ENCODE assay signal across 1 cellular context in the genomic region with DNA sequence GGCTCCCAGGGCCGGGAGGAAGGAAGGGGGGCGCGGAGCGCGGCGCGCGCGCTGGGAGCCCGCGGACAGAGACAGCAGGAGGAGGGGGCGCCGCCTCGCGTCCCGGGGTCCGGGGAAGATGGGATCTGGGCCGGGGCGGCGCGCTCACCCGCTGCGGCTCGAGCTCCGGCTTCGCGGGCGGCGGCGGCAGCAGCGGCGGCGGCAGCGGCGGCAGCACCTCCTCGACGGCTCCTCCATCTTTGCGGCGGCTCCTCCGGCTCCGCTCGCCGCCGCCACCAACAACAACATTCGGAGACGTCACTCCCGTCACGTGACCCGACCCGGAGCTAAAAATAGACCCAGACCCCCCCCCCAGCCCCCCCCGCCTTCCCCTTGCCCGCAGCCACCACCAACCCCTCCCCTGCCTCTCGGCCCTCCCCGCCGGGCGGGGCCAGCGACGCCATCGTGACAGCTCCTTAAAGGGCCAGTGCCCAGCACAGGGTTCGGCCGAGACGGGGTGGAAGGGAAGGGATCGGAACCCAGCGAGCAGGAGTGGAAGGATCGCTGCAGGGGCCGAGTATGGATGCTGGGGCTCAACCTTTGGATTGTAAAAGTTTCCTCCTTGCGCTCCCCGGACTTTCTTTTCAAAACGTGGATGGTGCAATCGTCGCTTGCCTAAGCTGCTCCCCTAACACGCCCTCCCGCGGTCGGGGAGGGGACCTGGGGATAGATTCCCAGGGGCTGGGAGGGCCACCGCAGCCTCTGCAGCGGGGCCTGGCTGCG.
TF ChIP-seq lines count a peak whose summit lies in the region.

HDAC5 (minus strand) TSS at position 286 of the 762 bp plus-strand sequence. CDS start 6,126 bp downstream, outside the sequence.

TF ChIP-seq in HepG2, 621 proteins besides CTCF, POLR2A, EP300 and RAD21 (continued from another document and continues in another):
- no peak; the same call in 1 of the 2 replicates for TF ChIP-seq ZNF142 (CRISPR knock-in tag; IDR thresholded peaks at IDR 0.05)
- TF ChIP-seq ZNF329 (CRISPR knock-in tag; IDR thresholded peaks at IDR 0.05; ENCODE audit: low read depth), result no peak
- no peak for TF ChIP-seq SIX4 (CRISPR knock-in tag; IDR thresholded peaks at IDR 0.05)
- TF ChIP-seq EHMT2 (IDR thresholded peaks at IDR 0.05; ENCODE audit: borderline replicate concordance, low read depth, low read length), result no peak
- TF ChIP-seq XRCC5 (optimal IDR thresholded peaks at IDR 0.05; ENCODE audit: low read length), result peak; percentile 75
- TF ChIP-seq SP140L (CRISPR knock-in tag; IDR thresholded peaks at IDR 0.05; ENCODE audit: borderline replicate concordance), result 0 out of 2 replicates have a peak, but pooled peaks have one; percentile 21
- peak; percentile 92; the same call in 1 of the 2 replicates for TF ChIP-seq ZNF251 (CRISPR knock-in tag; IDR thresholded peaks at IDR 0.05)
- TF ChIP-seq, protein P1, sequence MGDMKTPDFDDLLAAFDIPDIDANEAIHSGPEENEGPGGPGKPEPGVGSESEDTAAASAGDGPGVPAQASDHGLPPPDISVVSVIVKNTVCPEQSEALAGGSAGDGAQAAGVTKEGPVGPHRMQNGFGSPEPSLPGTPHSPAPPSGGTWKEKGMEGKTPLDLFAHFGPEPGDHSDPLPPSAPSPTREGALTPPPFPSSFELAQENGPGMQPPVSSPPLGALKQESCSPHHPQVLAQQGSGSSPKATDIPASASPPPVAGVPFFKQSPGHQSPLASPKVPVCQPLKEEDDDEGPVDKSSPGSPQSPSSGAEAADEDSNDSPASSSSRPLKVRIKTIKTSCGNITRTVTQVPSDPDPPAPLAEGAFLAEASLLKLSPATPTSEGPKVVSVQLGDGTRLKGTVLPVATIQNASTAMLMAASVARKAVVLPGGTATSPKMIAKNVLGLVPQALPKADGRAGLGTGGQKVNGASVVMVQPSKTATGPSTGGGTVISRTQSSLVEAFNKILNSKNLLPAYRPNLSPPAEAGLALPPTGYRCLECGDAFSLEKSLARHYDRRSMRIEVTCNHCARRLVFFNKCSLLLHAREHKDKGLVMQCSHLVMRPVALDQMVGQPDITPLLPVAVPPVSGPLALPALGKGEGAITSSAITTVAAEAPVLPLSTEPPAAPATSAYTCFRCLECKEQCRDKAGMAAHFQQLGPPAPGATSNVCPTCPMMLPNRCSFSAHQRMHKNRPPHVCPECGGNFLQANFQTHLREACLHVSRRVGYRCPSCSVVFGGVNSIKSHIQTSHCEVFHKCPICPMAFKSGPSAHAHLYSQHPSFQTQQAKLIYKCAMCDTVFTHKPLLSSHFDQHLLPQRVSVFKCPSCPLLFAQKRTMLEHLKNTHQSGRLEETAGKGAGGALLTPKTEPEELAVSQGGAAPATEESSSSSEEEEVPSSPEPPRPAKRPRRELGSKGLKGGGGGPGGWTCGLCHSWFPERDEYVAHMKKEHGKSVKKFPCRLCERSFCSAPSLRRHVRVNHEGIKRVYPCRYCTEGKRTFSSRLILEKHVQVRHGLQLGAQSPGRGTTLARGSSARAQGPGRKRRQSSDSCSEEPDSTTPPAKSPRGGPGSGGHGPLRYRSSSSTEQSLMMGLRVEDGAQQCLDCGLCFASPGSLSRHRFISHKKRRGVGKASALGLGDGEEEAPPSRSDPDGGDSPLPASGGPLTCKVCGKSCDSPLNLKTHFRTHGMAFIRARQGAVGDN (CRISPR knock-in tag; IDR thresholded peaks at IDR 0.05), result peak; percentile 81
- no peak for TF ChIP-seq ZNF550 (CRISPR knock-in tag; IDR thresholded peaks at IDR 0.05; ENCODE audit: borderline replicate concordance)
- no peak; the same call in 1 of the 2 replicates for TF ChIP-seq ZNF547 (CRISPR knock-in tag; IDR thresholded peaks at IDR 0.05)
- 0 out of 2 replicates have a peak, but pooled peaks have one; percentile 59 for TF ChIP-seq ZNF138 (CRISPR knock-in tag; IDR thresholded peaks at IDR 0.05; ENCODE audit: low read depth)
- no peak for TF ChIP-seq TRIM24 (CRISPR knock-in tag; IDR thresholded peaks at IDR 0.05)
- 0 out of 2 replicates have a peak, but pooled peaks have one; percentile 87 for TF ChIP-seq TP53 (CRISPR knock-in tag; conservative IDR thresholded peaks at IDR 0.05)
- TF ChIP-seq SOX5 (CRISPR knock-in tag; IDR thresholded peaks at IDR 0.05; ENCODE audit: borderline replicate concordance), result no peak; the same call in 1 of the 2 replicates
- peak; percentile 14; the same call in 1 of the 2 replicates for TF ChIP-seq FOSL1 (CRISPR knock-in tag; IDR thresholded peaks at IDR 0.05; ENCODE audit: borderline replicate concordance)
- no peak for TF ChIP-seq HOXD1 (CRISPR knock-in tag; IDR thresholded peaks at IDR 0.05)
- TF ChIP-seq, protein P2, sequence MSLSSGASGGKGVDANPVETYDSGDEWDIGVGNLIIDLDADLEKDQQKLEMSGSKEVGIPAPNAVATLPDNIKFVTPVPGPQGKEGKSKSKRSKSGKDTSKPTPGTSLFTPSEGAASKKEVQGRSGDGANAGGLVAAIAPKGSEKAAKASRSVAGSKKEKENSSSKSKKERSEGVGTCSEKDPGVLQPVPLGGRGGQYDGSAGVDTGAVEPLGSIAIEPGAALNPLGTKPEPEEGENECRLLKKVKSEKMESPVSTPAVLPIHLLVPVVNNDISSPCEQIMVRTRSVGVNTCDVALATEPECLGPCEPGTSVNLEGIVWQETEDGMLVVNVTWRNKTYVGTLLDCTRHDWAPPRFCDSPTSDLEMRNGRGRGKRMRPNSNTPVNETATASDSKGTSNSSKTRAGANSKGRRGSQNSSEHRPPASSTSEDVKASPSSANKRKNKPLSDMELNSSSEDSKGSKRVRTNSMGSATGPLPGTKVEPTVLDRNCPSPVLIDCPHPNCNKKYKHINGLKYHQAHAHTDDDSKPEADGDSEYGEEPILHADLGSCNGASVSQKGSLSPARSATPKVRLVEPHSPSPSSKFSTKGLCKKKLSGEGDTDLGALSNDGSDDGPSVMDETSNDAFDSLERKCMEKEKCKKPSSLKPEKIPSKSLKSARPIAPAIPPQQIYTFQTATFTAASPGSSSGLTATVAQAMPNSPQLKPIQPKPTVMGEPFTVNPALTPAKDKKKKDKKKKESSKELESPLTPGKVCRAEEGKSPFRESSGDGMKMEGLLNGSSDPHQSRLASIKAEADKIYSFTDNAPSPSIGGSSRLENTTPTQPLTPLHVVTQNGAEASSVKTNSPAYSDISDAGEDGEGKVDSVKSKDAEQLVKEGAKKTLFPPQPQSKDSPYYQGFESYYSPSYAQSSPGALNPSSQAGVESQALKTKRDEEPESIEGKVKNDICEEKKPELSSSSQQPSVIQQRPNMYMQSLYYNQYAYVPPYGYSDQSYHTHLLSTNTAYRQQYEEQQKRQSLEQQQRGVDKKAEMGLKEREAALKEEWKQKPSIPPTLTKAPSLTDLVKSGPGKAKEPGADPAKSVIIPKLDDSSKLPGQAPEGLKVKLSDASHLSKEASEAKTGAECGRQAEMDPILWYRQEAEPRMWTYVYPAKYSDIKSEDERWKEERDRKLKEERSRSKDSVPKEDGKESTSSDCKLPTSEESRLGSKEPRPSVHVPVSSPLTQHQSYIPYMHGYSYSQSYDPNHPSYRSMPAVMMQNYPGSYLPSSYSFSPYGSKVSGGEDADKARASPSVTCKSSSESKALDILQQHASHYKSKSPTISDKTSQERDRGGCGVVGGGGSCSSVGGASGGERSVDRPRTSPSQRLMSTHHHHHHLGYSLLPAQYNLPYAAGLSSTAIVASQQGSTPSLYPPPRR (CRISPR knock-in tag; IDR thresholded peaks at IDR 0.05; ENCODE audit: borderline replicate concordance), result 0 out of 2 replicates have a peak, but pooled peaks have one; percentile 37
- TF ChIP-seq ZNF672 (CRISPR knock-in tag; IDR thresholded peaks at IDR 0.05), result no peak
- peak; percentile 45; the same call in 1 of the 2 replicates for TF ChIP-seq RAD51 (IDR thresholded peaks at IDR 0.05; ENCODE audit: borderline replicate concordance)
- no peak for TF ChIP-seq ZNF10 (CRISPR knock-in tag; IDR thresholded peaks at IDR 0.05; ENCODE audit: borderline replicate concordance, low read depth)
- TF ChIP-seq GATAD2A (CRISPR knock-in tag; IDR thresholded peaks at IDR 0.05), result peak; percentile 73; the same call in 1 of the 2 replicates
- TF ChIP-seq, protein P3, sequence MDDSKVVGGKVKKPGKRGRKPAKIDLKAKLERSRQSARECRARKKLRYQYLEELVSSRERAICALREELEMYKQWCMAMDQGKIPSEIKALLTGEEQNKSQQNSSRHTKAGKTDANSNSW (CRISPR knock-in tag; IDR thresholded peaks at IDR 0.05; ENCODE audit: borderline replicate concordance), result 0 out of 2 replicates have a peak, but pooled peaks have one; percentile 55
- no peak for TF ChIP-seq MAF1 (CRISPR knock-in tag; IDR thresholded peaks at IDR 0.05; ENCODE audit: borderline replicate concordance)
- no peak for TF ChIP-seq SNAPC2 (CRISPR knock-in tag; IDR thresholded peaks at IDR 0.05)
- TF ChIP-seq ZNF574 (CRISPR knock-in tag; IDR thresholded peaks at IDR 0.05), result peak; percentile 68
- TF ChIP-seq, protein P4, sequence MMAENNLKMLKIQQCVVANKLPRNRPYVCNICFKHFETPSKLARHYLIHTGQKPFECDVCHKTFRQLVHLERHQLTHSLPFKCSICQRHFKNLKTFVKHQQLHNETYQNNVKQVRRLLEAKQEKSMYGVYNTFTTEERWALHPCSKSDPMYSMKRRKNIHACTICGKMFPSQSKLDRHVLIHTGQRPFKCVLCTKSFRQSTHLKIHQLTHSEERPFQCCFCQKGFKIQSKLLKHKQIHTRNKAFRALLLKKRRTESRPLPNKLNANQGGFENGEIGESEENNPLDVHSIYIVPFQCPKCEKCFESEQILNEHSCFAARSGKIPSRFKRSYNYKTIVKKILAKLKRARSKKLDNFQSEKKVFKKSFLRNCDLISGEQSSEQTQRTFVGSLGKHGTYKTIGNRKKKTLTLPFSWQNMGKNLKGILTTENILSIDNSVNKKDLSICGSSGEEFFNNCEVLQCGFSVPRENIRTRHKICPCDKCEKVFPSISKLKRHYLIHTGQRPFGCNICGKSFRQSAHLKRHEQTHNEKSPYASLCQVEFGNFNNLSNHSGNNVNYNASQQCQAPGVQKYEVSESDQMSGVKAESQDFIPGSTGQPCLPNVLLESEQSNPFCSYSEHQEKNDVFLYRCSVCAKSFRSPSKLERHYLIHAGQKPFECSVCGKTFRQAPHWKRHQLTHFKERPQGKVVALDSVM (CRISPR knock-in tag; IDR thresholded peaks at IDR 0.05), result peak; percentile 61; the same call in 1 of the 2 replicates
- no peak for TF ChIP-seq ZNF710 (CRISPR knock-in tag; IDR thresholded peaks at IDR 0.05; ENCODE audit: borderline replicate concordance)
- peak; percentile 53 for TF ChIP-seq FOXO1 (CRISPR knock-in tag; IDR thresholded peaks at IDR 0.05)
